Comparison of ENCODE assay signal across 14 cellular contexts in genomic region chr6:17305219-17306001, GRCh38. TPM values are rescaled to one million over a fixed set of nuclear protein-coding genes. Genes with fewer than 3 reads are reported as not detected.
DNase-seq lines count a peak whose midpoint lies in the region; ATAC-seq, FAIRE-seq and TF ChIP-seq lines count a peak whose summit lies in the region.
"Had no signal": no experiment of that assay in that cellular context is flagged by ENCODE, and none has a peak within 500 bp of the region (broad histone marks: within the 10 kb centered on the region; RNA-seq: fewer than 3 reads in every experiment).

No MANE protein-coding gene starts in this region.

- peaks cover 8% of the 10 kb centered on the region for H3K4me1 Mint-ChIP-seq in astrocyte (ENCODE audit: low read depth, unreplicated experiment)
- H3K4me1 Mint-ChIP-seq: activated naive CD4-positive, alpha-beta T cell treated with anti-CD3 and anti-CD28 coated beads, Interleukin-2, amount 10 ng/mL, durations not matched to agents 7 days and 5 days; memory B cell had no signal

- H3K9me3 ChIP-seq in HUES64 (ENCODE audit: insufficient read depth, low read depth, low read length) (no peaks in the 10 kb centered on the region), astrocyte (ENCODE audit: insufficient read depth, low read depth, low read length) (no peaks in the 10 kb centered on the region)
- H3K9me3 ChIP-seq: esophagus squamous epithelium had no signal

- no peaks in the 10 kb centered on the region for H3K79me2 ChIP-seq in astrocyte (ENCODE audit: insufficient read depth, low read length)

- H3K36me3 ChIP-seq in HUES64 (ENCODE audit: insufficient read depth, low read length): no peaks in the 10 kb centered on the region
- H3K36me3 ChIP-seq in astrocyte (ENCODE audit: insufficient read depth, low read length): no peaks in the 10 kb centered on the region
- H3K36me3 ChIP-seq: esophagus squamous epithelium had no signal

- no peak overlapping the region for H3K27ac Mint-ChIP-seq in astrocyte (ENCODE audit: unreplicated experiment)
- H3K27ac Mint-ChIP-seq: activated naive CD4-positive, alpha-beta T cell treated with anti-CD3 and anti-CD28 coated beads, Interleukin-2, amount 10 ng/mL, durations not matched to agents 7 days and 5 days; memory B cell; type B pancreatic cell had no signal

- TF ChIP-seq CTCF in astrocyte (IDR thresholded peaks at IDR 0.05; ENCODE audit: insufficient read depth, low read depth, low read length): no peak

- no peaks in the 10 kb centered on the region for H3K36me3 Mint-ChIP-seq in astrocyte (ENCODE audit: low read depth, unreplicated experiment)
- H3K36me3 Mint-ChIP-seq: activated naive CD4-positive, alpha-beta T cell treated with anti-CD3 and anti-CD28 coated beads, Interleukin-2, amount 10 ng/mL, durations not matched to agents 7 days and 5 days; memory B cell had no signal

- H3K4me3 ChIP-seq in HUES64 (ENCODE audit: low read length): no peak overlapping the region
- no peak overlapping the region for H3K4me3 ChIP-seq in astrocyte (ENCODE audit: insufficient read depth, low read depth, low read length)
- H3K4me3 ChIP-seq: esophagus squamous epithelium had no signal

- H3K27ac ChIP-seq in HUES64 (ENCODE audit: low read depth, low read length) (peak overlapping the region; percentile 17; the same call in 1 of the 2 replicates), astrocyte (ENCODE audit: low read depth, low read length) (no peak overlapping the region)
- H3K27ac ChIP-seq: esophagus squamous epithelium had no signal

- peaks cover 11% of the 10 kb centered on the region; the same call in 1 of the 2 replicates for H3K4me1 ChIP-seq in HUES64 (ENCODE audit: insufficient read depth, low read length)
- H3K4me1 ChIP-seq in astrocyte (ENCODE audit: insufficient read depth, low read length): peaks cover 6% of the 10 kb centered on the region
- H3K4me1 ChIP-seq: esophagus squamous epithelium had no signal

- H4K20me1 ChIP-seq in astrocyte (ENCODE audit: insufficient read depth, low read length): no peaks in the 10 kb centered on the region

- no peaks in the 10 kb centered on the region for H3K27me3 ChIP-seq in HUES64 (ENCODE audit: insufficient read depth, low read length)
- H3K27me3 ChIP-seq in astrocyte (ENCODE audit: insufficient read depth, low read length): no peaks in the 10 kb centered on the region
- H3K27me3 ChIP-seq: esophagus squamous epithelium had no signal

- FAIRE-seq in astrocyte (lab: Jason Lieb, UNC): no peak
- FAIRE-seq: colon had no signal

- H3K9me3 Mint-ChIP-seq in astrocyte (ENCODE audit: unreplicated experiment): peaks cover 6% of the 10 kb centered on the region
- H3K9me3 Mint-ChIP-seq: activated naive CD4-positive, alpha-beta T cell treated with anti-CD3 and anti-CD28 coated beads, Interleukin-2, amount 10 ng/mL, durations not matched to agents 7 days and 5 days; type B pancreatic cell had no signal

- H3K4me3 Mint-ChIP-seq in astrocyte (ENCODE audit: unreplicated experiment): no peak overlapping the region
- H3K4me3 Mint-ChIP-seq: activated naive CD4-positive, alpha-beta T cell treated with anti-CD3 and anti-CD28 coated beads, Interleukin-2, amount 10 ng/mL, durations not matched to agents 7 days and 5 days; memory B cell; type B pancreatic cell had no signal

- peak overlapping the region; percentile 2; the same call in 1 of the 2 replicates for H3K9ac ChIP-seq in HUES64 (ENCODE audit: low read depth, low read length)
- no peak overlapping the region for H3K9ac ChIP-seq in astrocyte (ENCODE audit: low read length)

- H2AFZ ChIP-seq in astrocyte (ENCODE audit: low read depth, low read length): no peak overlapping the region

- peak overlapping the region; percentile 42 for H3K4me2 ChIP-seq in astrocyte (ENCODE audit: low read length)

- DNase-seq in AG20443 (ENCODE audit: low spot score): peak; percentile 47
- peak; percentile 68 for DNase-seq in astrocyte (ENCODE audit: low read depth)
- DNase-seq in iris pigment epithelial cell (ENCODE audit: low read depth): peak; percentile 46
- no peak for DNase-seq in DMS79 treated with DMSO at 0.1 percent for 48 hours (lab: John Stamatoyannopoulos, UW)
- DNase-seq in NCI-H69 (lab: John Stamatoyannopoulos, UW): no peak
- DNase-seq: activated naive CD4-positive, alpha-beta T cell treated with anti-CD3 and anti-CD28 coated beads, Interleukin-2, amount 10 ng/mL, durations not matched to agents 7 days and 5 days; esophagus squamous epithelium; NCI-H2029 treated with DMSO at 0.1 percent for 48 hours had no signal

- WGBS in HUES64: 32% methylated on average over 10 of the region's 10 CpGs

- no peaks in the 10 kb centered on the region for H3K27me3 Mint-ChIP-seq in astrocyte (ENCODE audit: low read depth, unreplicated experiment)
- H3K27me3 Mint-ChIP-seq: activated naive CD4-positive, alpha-beta T cell treated with anti-CD3 and anti-CD28 coated beads, Interleukin-2, amount 10 ng/mL, durations not matched to agents 7 days and 5 days; memory B cell; type B pancreatic cell had no signal

- no peak for ATAC-seq in HG03039 (IDR thresholded peaks at IDR 0.05; ENCODE audit: unreplicated experiment)
- ATAC-seq in HG02763 (IDR thresholded peaks at IDR 0.05; ENCODE audit: unreplicated experiment): no peak

RNA-seq across cellular contexts. Expression of gene RBM24, which starts 24.2 kb away (rescaled TPM):
- 1.7 TPM for polyA plus RNA-seq in HUES64 (2013, experiment 1 of 2)
- 4.1 TPM for polyA plus RNA-seq in HUES64 (2013, experiment 2 of 2)
- 18.2 and 22.7 TPM in 2 replicates for total RNA-seq in astrocyte

Comparison
In these comparisons a context has a peak if more than half of its experiments do, and no peak if none do; other contexts are left out.
1. DNase-seq: peak in AG20443 (single experiment), astrocyte (single experiment) and iris pigment epithelial cell (single experiment); none in DMS79 treated with DMSO at 0.1 percent for 48 hours (single experiment) and NCI-H69 (single experiment).